8 cellular contexts compared by ENCODE assay signal in the genomic region with DNA sequence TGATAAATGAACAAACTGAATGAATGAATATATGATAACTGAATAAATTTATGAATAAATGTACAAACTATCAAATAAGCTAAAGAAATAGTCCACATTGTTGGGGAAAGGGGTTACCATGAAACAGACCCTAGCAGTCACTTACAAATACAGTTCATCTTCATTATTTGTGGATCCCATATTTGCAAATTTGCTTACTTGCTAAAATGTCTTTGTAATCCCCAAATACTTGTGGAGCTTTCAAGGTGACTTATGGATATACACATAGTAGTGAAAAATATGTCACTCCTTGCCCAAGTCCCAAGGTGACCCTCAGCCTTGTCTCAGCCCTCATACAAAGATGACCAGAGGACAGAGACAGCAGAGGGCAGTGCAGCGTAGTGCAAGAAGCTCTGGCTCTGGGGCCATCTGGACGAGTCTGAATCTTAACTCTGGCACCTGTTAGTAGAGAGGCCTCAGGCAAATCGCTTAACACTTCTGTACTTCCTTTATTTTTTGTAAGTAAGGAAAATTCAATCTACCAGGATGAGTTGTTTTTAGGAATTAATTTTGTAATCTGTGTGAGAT. TPM values are rescaled to one million over a fixed set of nuclear protein-coding genes. Genes with fewer than 3 reads are reported as not detected.
DNase-seq lines count a peak whose midpoint lies in the region; ATAC-seq and TF ChIP-seq lines count a peak whose summit lies in the region.

No MANE protein-coding gene starts in this region.

- peak in 3 of 4 experiments; percentile 24 to 44 (median 34) for TF ChIP-seq CTCF in prostate gland (IDR thresholded peaks at IDR 0.05)

- TF ChIP-seq POLR2A in prostate gland (IDR thresholded peaks at IDR 0.05), result no peak

- no peaks in the 10 kb centered on the region for H3K9me3 ChIP-seq in prostate gland
- no peaks in the 10 kb centered on the region for H3K9me3 ChIP-seq in CD8-positive, alpha-beta memory T cell (ENCODE audit: low read length)

- H3K4me1 ChIP-seq in prostate gland (replicated peaks), result no peaks in the 10 kb centered on the region
- peaks cover 12% of the 10 kb centered on the region for H3K4me1 ChIP-seq in CD8-positive, alpha-beta memory T cell (ENCODE audit: insufficient read depth, low read length)

- in situ Hi-C loops in G401 (cut with HindIII; ENCODE audit: low sequenced_read_pairs), result no loop called here

- no peak overlapping the region for H3K4me3 Mint-ChIP-seq in CD8-positive, alpha-beta memory T cell

- H3K36me3 Mint-ChIP-seq in CD8-positive, alpha-beta memory T cell, result peaks cover 0 to 8% (median 0%) of the 10 kb centered on the region in 3 donors

- no peak overlapping the region for H3K27ac Mint-ChIP-seq in CD8-positive, alpha-beta memory T cell

- POLR2A ChIA-PET in CD8-positive, alpha-beta memory T cell (lab: Charles Lee), result no interaction called here

- intact Hi-C loops in prostate gland (cut with DNase I), result loop anchor here (2.0 to 10.0 kb wide), 2 partner anchors 111 to 287 kb away; partner anchors contain the start of gene ZNF638

- H3K4me1 Mint-ChIP-seq in CD8-positive, alpha-beta memory T cell, result peaks cover 17 to 31% (median 26%) of the 10 kb centered on the region in 3 donors

- no peak for ATAC-seq in esophagus mucosa

- 44% methylated on average over 3 of the region's 3 CpGs for WGBS in prostate gland

- H3K27ac ChIP-seq in prostate gland, result no peak overlapping the region
- H3K27ac ChIP-seq in CD8-positive, alpha-beta memory T cell (ENCODE audit: low read depth, low read length), result no peak overlapping the region

- H3K4me3 ChIP-seq in prostate gland, result no peak overlapping the region
- H3K4me3 ChIP-seq in CD8-positive, alpha-beta memory T cell (ENCODE audit: low read length), result no peak overlapping the region

- H3K27me3 Mint-ChIP-seq in CD8-positive, alpha-beta memory T cell, result peaks cover 3 to 7% of the 10 kb centered on the region in 2 donors

- CTCF ChIA-PET in CD8-positive, alpha-beta memory T cell (lab: Charles Lee), result interaction anchor here (1.5 kb wide), 1 partner anchor 123 kb away, joined by 4 read pairs; no protein-coding TSS in a partner anchor

- H3K36me3 ChIP-seq in prostate gland, result no peaks in the 10 kb centered on the region
- no peaks in the 10 kb centered on the region for H3K36me3 ChIP-seq in CD8-positive, alpha-beta memory T cell (ENCODE audit: insufficient read depth, low read length)

- no peaks in the 10 kb centered on the region for H3K27me3 ChIP-seq in prostate gland (replicated peaks; ENCODE audit: insufficient read depth)
- H3K27me3 ChIP-seq in CD8-positive, alpha-beta memory T cell (ENCODE audit: insufficient read depth, low read length, poor library complexity, severe bottlenecking), result no peaks in the 10 kb centered on the region

- no peaks in the 10 kb centered on the region for H3K9me3 Mint-ChIP-seq in CD8-positive, alpha-beta memory T cell

- DNase-seq in G401 (ENCODE audit: low spot score) (peak; percentile 96), MV-4-11 (lab: John Stamatoyannopoulos, UW) (peak; percentile 46), SW480 (ENCODE audit: low spot score) (peak; percentile 70), glomerular visceral epithelial cell (ENCODE audit: extremely low spot score) (peak; percentile 61), prostate gland (ENCODE audit: low spot score) (peak; percentile 43)
- DNase-seq in CD8-positive, alpha-beta memory T cell, result no peak
- no peak for DNase-seq in activated CD4-positive, alpha-beta T cell treated with anti-CD3 and anti-CD28 coated beads, Interleukin-2, amount 50 U/mL, for 4 hours

RNA-seq across cellular contexts. Expression of gene PAIP2B, which starts 3.1 kb away (rescaled TPM):
- 1.1 and 2.4 TPM in 2 replicates for total RNA-seq in G401 (2014; rRNA removed; shearing (Covaris generic))
- total RNA-seq in prostate gland (10 to 100 TPM in 1 of 2 donors, 1 to 10 TPM in 1; 5.9 to 12.8 TPM), esophagus mucosa (9.8 TPM)
- 1 to 10 TPM; 2.1 to 2.3 TPM for total RNA-seq in CD8-positive, alpha-beta memory T cell
- 2.2 TPM for polyA plus RNA-seq in CD8-positive, alpha-beta memory T cell

Comparison
In these comparisons a context has a peak if more than half of its experiments do, and no peak if none do; other contexts are left out.
1. DNase-seq: peak in G401 (single experiment), MV-4-11 (single experiment), SW480 (single experiment), glomerular visceral epithelial cell (single experiment) and prostate gland (single experiment); none in CD8-positive, alpha-beta memory T cell (0 of 5) and activated CD4-positive, alpha-beta T cell treated with anti-CD3 and anti-CD28 coated beads, Interleukin-2, amount 50 U/mL, for 4 hours (0 of 2).